ENCODE assay signal across 8 cellular contexts in the genomic region with DNA sequence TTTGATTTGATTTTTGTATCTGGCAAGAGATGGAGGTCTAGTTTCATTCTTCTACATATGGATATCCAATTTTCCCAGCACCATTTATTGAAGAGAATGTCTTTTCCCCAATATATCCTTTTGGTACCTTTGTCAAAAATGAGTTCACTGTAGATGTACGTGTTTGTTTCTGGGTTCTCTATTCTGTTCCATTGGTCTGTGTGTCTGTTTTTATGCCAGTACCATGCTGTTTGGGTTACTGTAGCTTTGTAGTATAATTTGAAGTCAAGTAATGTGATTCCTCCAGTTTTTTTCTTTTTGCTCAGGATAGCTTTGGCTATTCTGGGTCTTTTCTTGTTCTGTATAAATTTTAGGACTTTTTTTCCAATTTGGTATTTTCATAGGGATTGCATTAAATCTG.
DNase-seq lines count a peak whose midpoint lies in the region; ATAC-seq, FAIRE-seq and TF ChIP-seq lines count a peak whose summit lies in the region.
"Not testable (repeated sequence)": the region's sequence is repeated elsewhere in the genome, so short reads cannot be mapped to it uniquely, and the experiment has no call there.

No MANE protein-coding gene starts in this region.

- WGBS in K562 (ENCODE audit: insufficient coverage, low coverage, missing lambda C conversion rate) = 12% methylated on average over 1 of the region's 1 CpG
- 100% methylated on average over 1 of the region's 1 CpG; no CpG with 5 or more reads in 1 of the 2 experiments for WGBS in endodermal cell (ENCODE audit: insufficient coverage in 1 of 2, insufficient read length in 1 of 2), 2 experiments

- H3K27ac ChIP-seq in GM23338 (ENCODE audit: low read depth); HEK293 (ENCODE audit: extremely low read depth, low read depth, low read length); HUES6 (ENCODE audit: low read depth, low read length); K562 (ENCODE audit: extremely low read depth, low read depth, low read length); endodermal cell (ENCODE audit: low read depth, low read length): not testable (repeated sequence)

- not testable (repeated sequence) for FAIRE-seq in K562 (lab: Jason Lieb, UNC)

- peaks cover 51% of the 10 kb centered on the region for H3K79me2 ChIP-seq in GM23338 (replicated peaks; ENCODE audit: insufficient read depth)
- H3K79me2 ChIP-seq in K562 (ENCODE audit: control insufficient read depth, insufficient read depth, low read length) = not testable (repeated sequence)

- H3K4me1 Mint-ChIP-seq in GM23338 (peaks cover 33% of the 10 kb centered on the region), WTC11 (peaks cover 35% of the 10 kb centered on the region), endodermal cell (peaks cover 25% of the 10 kb centered on the region), memory B cell (peaks cover 14% of the 10 kb centered on the region)
- peaks cover 24% of the 10 kb centered on the region for H3K4me1 Mint-ChIP-seq in stimulated activated memory B cell treated with anti-CD40 and anti-IgM and Interleukin-4, amounts not matched to agents 10 μg/mL and 1 μg/mL and 100 μg/mL, for 72 hours

- peaks cover 42% of the 10 kb centered on the region for H3K9me3 Mint-ChIP-seq in GM23338
- peaks cover 35% of the 10 kb centered on the region for H3K9me3 Mint-ChIP-seq in WTC11
- peaks cover 47% of the 10 kb centered on the region for H3K9me3 Mint-ChIP-seq in endodermal cell
- H3K9me3 Mint-ChIP-seq in memory B cell = peaks cover 11% of the 10 kb centered on the region
- not testable (repeated sequence) for H3K9me3 Mint-ChIP-seq in stimulated activated memory B cell treated with anti-CD40 and anti-IgM and Interleukin-4, amounts not matched to agents 10 μg/mL and 1 μg/mL and 100 μg/mL, for 72 hours

- H3K9me1 ChIP-seq in K562 (ENCODE audit: control insufficient read depth, insufficient read depth, low read length) = not testable (repeated sequence)

- H3K36me3 Mint-ChIP-seq in GM23338 (ENCODE audit: low read depth) = peaks cover 48% of the 10 kb centered on the region
- H3K36me3 Mint-ChIP-seq in WTC11 = peaks cover 46% of the 10 kb centered on the region
- peaks cover 48% of the 10 kb centered on the region for H3K36me3 Mint-ChIP-seq in endodermal cell (ENCODE audit: low read depth)
- H3K36me3 Mint-ChIP-seq in memory B cell = peaks cover 32% of the 10 kb centered on the region
- peaks cover 69% of the 10 kb centered on the region for H3K36me3 Mint-ChIP-seq in stimulated activated memory B cell treated with anti-CD40 and anti-IgM and Interleukin-4, amounts not matched to agents 10 μg/mL and 1 μg/mL and 100 μg/mL, for 72 hours

- H3K4me1 ChIP-seq in GM23338 (ENCODE audit: insufficient read depth) (peaks cover 13% of the 10 kb centered on the region), HUES6 (ENCODE audit: control insufficient read depth, insufficient read depth, low read length) (peaks cover 23% of the 10 kb centered on the region)
- not testable (repeated sequence) for H3K4me1 ChIP-seq in HEK293 (ENCODE audit: control insufficient read depth, insufficient read depth, low read length); K562 (replicated peaks in 1 of 2; ENCODE audit: control insufficient read depth in 2 of 2, insufficient read depth in 2 of 2, low read length in 2 of 2); endodermal cell (ENCODE audit: control insufficient read depth, insufficient read depth, low read length)

- intact Hi-C loops in K562 (cut with micrococcal nuclease) = not testable (repeated sequence)

- DNase-seq in GM23338 (ENCODE audit: low spot score); WTC11 (ENCODE audit: low spot score); K562 (ENCODE audit: extremely low read depth in 1 of 4, low spot score in 3 of 4); endodermal cell; memory B cell (ENCODE audit: low spot score in 2 of 2): not testable (repeated sequence)

- H3K27me3 Mint-ChIP-seq in GM23338 (ENCODE audit: insufficient read depth, low read depth, poor library complexity); endodermal cell (ENCODE audit: insufficient read depth); memory B cell; stimulated activated memory B cell treated with anti-CD40 and anti-IgM and Interleukin-4, amounts not matched to agents 10 μg/mL and 1 μg/mL and 100 μg/mL, for 72 hours: not testable (repeated sequence)
- H3K27me3 Mint-ChIP-seq in WTC11 (ENCODE audit: low read depth) = peaks cover 11% of the 10 kb centered on the region; the same call in 1 of the 2 replicates

- H3K9ac ChIP-seq in HUES6 (ENCODE audit: low read length); K562 (ENCODE audit: insufficient read depth in 1 of 2, low read depth in 2 of 2, low read length in 2 of 2); endodermal cell (ENCODE audit: extremely low read depth, low read length, poor library complexity, severe bottlenecking): not testable (repeated sequence)

- not testable (repeated sequence) for H3K27me3 ChIP-seq in GM23338 (ENCODE audit: insufficient read depth); HUES6 (ENCODE audit: control insufficient read depth, insufficient read depth, low read length); K562 (ENCODE audit: control insufficient read depth in 2 of 2, insufficient read depth in 2 of 2, low read length in 2 of 2); endodermal cell (ENCODE audit: control insufficient read depth, insufficient read depth, low read length, poor library complexity, severe bottlenecking)

- TF ChIP-seq RAD21 in K562 (CRISPR knock-in tag; conservative IDR thresholded peaks at IDR 0.05 in 1 of 2, IDR thresholded peaks at IDR 0.05 in 1 of 2) = not testable (repeated sequence)

- H3F3A ChIP-seq in GM23338 (replicated peaks; ENCODE audit: low read depth) = not testable (repeated sequence)

- not testable (repeated sequence) for BruUV-seq in K562 (replicated peaks; lab: Mats Ljungman, UMichigan)

- not testable (repeated sequence) for ATAC-seq in GM23338; WTC11; K562; memory B cell (ENCODE audit: low read depth); stimulated activated memory B cell treated with anti-CD40 and anti-IgM and Interleukin-4, amounts not matched to agents 10 μg/mL and 1 μg/mL and 100 μg/mL, for 72 hours

- not testable (repeated sequence) for H3K36me3 ChIP-seq in GM23338 (ENCODE audit: insufficient read depth); HEK293 (ENCODE audit: control insufficient read depth in 2 of 2, insufficient read depth in 1 of 2, low read length in 2 of 2); HUES6 (ENCODE audit: control insufficient read depth, insufficient read depth, low read length); K562 (ENCODE audit: control insufficient read depth, insufficient read depth, low read length); endodermal cell (ENCODE audit: control insufficient read depth, insufficient read depth, low read length)

- in situ Hi-C loops in K562 (cut with MboI) = not testable (repeated sequence)

- not testable (repeated sequence) for TF ChIP-seq CTCF in GM23338 (conservative IDR thresholded peaks at IDR 0.05; ENCODE audit: low read depth in 2 of 2); HEK293 (tag by site-specific recombination; IDR thresholded peaks at IDR 0.05); WTC11 (IDR thresholded peaks at IDR 0.05); K562 (IDR thresholded peaks at IDR 0.05 in 2 of 3, conservative IDR thresholded peaks at IDR 0.05 in 1 of 3; ENCODE audit: insufficient read depth in 2 of 3, low read depth in 1 of 3, low read length in 3 of 3); endodermal cell (conservative IDR thresholded peaks at IDR 0.05)

- not testable (repeated sequence) for H3K4me2 ChIP-seq in GM23338; K562 (ENCODE audit: insufficient read depth, low read length)

- CTCF ChIA-PET in HEK293 (lab: Yijun Ruan, JAX) = interaction anchor here (0.6 kb wide), 1 partner anchor 15 kb away, joined by 3 read pairs; no protein-coding TSS in a partner anchor
- CTCF ChIA-PET in WTC11 (lab: Charles Lee); K562 (lab: Yijun Ruan, JAX; ENCODE audit: low intra/inter-chr PET ratio): not testable (repeated sequence)

- not testable (repeated sequence) for TF ChIP-seq POLR2A in K562 (conservative IDR thresholded peaks at IDR 0.05)

- TF ChIP-seq EP300 in K562 (IDR thresholded peaks at IDR 0.05; ENCODE audit: low read length) = not testable (repeated sequence)

- not testable (repeated sequence) for H3K4me3 ChIP-seq in GM23338; HEK293 (ENCODE audit: low read depth, low read length); K562
- peak overlapping the region; percentile 9; the same call in 1 of the 2 replicates for H3K4me3 ChIP-seq in HUES6 (ENCODE audit: low read depth, low read length)
- peak overlapping the region; percentile 78 for H3K4me3 ChIP-seq in endodermal cell (ENCODE audit: low read length)

- H3K4me3 Mint-ChIP-seq in GM23338 (0 out of 3 replicates have a peak overlapping the region, but pooled peaks have one; percentile 11), endodermal cell (peak overlapping the region; percentile 68)
- not testable (repeated sequence) for H3K4me3 Mint-ChIP-seq in WTC11; memory B cell; stimulated activated memory B cell treated with anti-CD40 and anti-IgM and Interleukin-4, amounts not matched to agents 10 μg/mL and 1 μg/mL and 100 μg/mL, for 72 hours

- H3K27ac Mint-ChIP-seq in GM23338, endodermal cell: not testable (repeated sequence)
- H3K27ac Mint-ChIP-seq in WTC11 = 0 out of 2 replicates have a peak overlapping the region, but pooled peaks have one; percentile 49
- H3K27ac Mint-ChIP-seq in memory B cell = peak overlapping the region; percentile 88
- peak overlapping the region; percentile 80 for H3K27ac Mint-ChIP-seq in stimulated activated memory B cell treated with anti-CD40 and anti-IgM and Interleukin-4, amounts not matched to agents 10 μg/mL and 1 μg/mL and 100 μg/mL, for 72 hours

- not testable (repeated sequence) for H2AFZ ChIP-seq in GM23338; K562 (ENCODE audit: low read depth, low read length)

- H3K9me3 ChIP-seq in HEK293 (ENCODE audit: control insufficient read depth, insufficient read depth, low read depth, low read length); HUES6 (ENCODE audit: control insufficient read depth, insufficient read depth, low read depth, low read length); K562 (replicated peaks; ENCODE audit: control insufficient read depth, insufficient read depth, low read depth, low read length): not testable (repeated sequence)
- peaks cover 25% of the 10 kb centered on the region for H3K9me3 ChIP-seq in endodermal cell (ENCODE audit: control insufficient read depth, low read length)

- POLR2A ChIA-PET in HEK293 (lab: Yijun Ruan, JAX); WTC11 (lab: Charles Lee); K562 (lab: Yijun Ruan, JAX): not testable (repeated sequence)

- not testable (repeated sequence) for H3K9me2 ChIP-seq in GM23338 (ENCODE audit: insufficient read depth)

- not testable (repeated sequence) for H4K20me1 ChIP-seq in GM23338 (replicated peaks; ENCODE audit: insufficient read depth); K562 (replicated peaks; ENCODE audit: control insufficient read depth, insufficient read depth, low read length)
